28 cellular contexts compared by ENCODE assay signal in the genomic region with DNA sequence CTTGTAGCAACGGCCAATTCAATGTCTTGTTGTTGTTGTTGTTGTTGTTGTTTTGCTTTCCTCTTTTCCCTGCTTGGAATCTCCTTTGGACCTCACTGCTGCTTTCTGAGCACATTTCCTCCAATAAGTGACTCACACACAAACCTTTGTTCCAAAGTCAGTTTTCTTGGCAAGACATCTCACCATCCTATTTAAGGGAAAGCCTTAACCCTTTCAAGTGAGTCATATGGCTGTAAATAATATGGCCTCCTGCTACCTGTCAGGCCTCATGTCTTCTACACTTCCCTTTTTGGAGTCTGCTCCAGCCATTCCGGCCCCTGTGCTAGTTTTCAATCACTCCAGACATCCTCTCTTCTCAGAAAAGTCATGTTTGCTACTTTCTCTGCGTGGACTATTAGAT.
A peak's percentile ranks its signal among the peaks of the same experiment; 100 is the strongest.
DNase-seq lines count a peak whose midpoint lies in the region; ATAC-seq and TF ChIP-seq lines count a peak whose summit lies in the region.
"Had no signal": no experiment of that assay in that cellular context is flagged by ENCODE, and none has a peak within 500 bp of the region (broad histone marks: within the 10 kb centered on the region; RNA-seq: fewer than 3 reads in every experiment).

No MANE protein-coding gene starts in this region.

- TF ChIP-seq CTCF in RWPE2 (IDR thresholded peaks at IDR 0.05; ENCODE audit: poor library complexity, severe bottlenecking) = no peak
- TF ChIP-seq CTCF in epithelial cell of esophagus (IDR thresholded peaks at IDR 0.05; ENCODE audit: insufficient read depth, low read depth, low read length, missing control alignments) = no peak
- no peak for TF ChIP-seq CTCF in transverse colon (IDR thresholded peaks at IDR 0.05)

- CTCF ChIA-PET in activated CD4-positive, alpha-beta T cell treated with anti-CD3 and anti-CD28 coated beads for 36 hours (lab: Charles Lee) = no interaction called here

- H3K27ac ChIP-seq in RWPE2 (ENCODE audit: poor library complexity, severe bottlenecking) (no peak overlapping the region), mesendoderm (ENCODE audit: low read depth, low read length) (no peak overlapping the region), transverse colon (no peak overlapping the region)
- H3K27ac ChIP-seq: ascending aorta, C4-2B, coronary artery, psoas muscle, suprapubic skin had no signal

- H3K4me2 ChIP-seq in mesendoderm (ENCODE audit: low read length) = no peak overlapping the region

- no peak overlapping the region for H3K4me3 ChIP-seq in RWPE2 (ENCODE audit: severe bottlenecking)
- H3K4me3 ChIP-seq in epithelial cell of esophagus (ENCODE audit: low read length) = no peak overlapping the region
- no peak overlapping the region for H3K4me3 ChIP-seq in mesendoderm (ENCODE audit: low read length)
- no peak overlapping the region for H3K4me3 ChIP-seq in transverse colon
- H3K4me3 ChIP-seq: ascending aorta, coronary artery, psoas muscle, suprapubic skin had no signal

- H3K9me3 ChIP-seq in RWPE2 (ENCODE audit: severe bottlenecking) = no peaks in the 10 kb centered on the region
- no peaks in the 10 kb centered on the region for H3K9me3 ChIP-seq in transverse colon
- H3K9me3 ChIP-seq: ascending aorta, psoas muscle, suprapubic skin had no signal

- peak; percentile 91 for ATAC-seq in RWPE2 (ENCODE audit: low read depth)
- ATAC-seq in activated CD4-positive, alpha-beta T cell treated with anti-CD3 and anti-CD28 coated beads for 36 hours = no peak
- ATAC-seq in GM18861 (IDR thresholded peaks at IDR 0.05; ENCODE audit: unreplicated experiment) = no peak
- ATAC-seq in GM21576 (IDR thresholded peaks at IDR 0.05; ENCODE audit: unreplicated experiment) = no peak
- ATAC-seq: activated naive CD4-positive, alpha-beta T cell treated with anti-CD3 and anti-CD28 coated beads, Interleukin-2, amount 50 U/mL, for 72 hours; activated T-helper 17 cell treated with anti-CD3 and anti-CD28 coated beads, Interleukin-2, amount 50 U/mL, for 72 hours; psoas muscle; stimulated activated effector memory CD8-positive, alpha-beta T cell treated with anti-CD3 and anti-CD28 coated beads, Interleukin-12 subunit alpha, Interleukin-12 subunit beta, amount 100 ng/mL, for 72 hours had no signal

- H3K18ac ChIP-seq in mesendoderm (ENCODE audit: low read length) = peak overlapping the region; percentile 60

- in situ Hi-C loops in transverse colon (cut with MboI; ENCODE audit: low pct_ligation_motif_present in 1 of 4, low pct_unique_long_range_greater_than_20kb in 1 of 4, low sequenced_read_pairs in 3 of 4) = no loop called here

- H3K79me2 ChIP-seq in mesendoderm (ENCODE audit: control insufficient read depth, insufficient read depth, low read length) = no peaks in the 10 kb centered on the region

- TF ChIP-seq EP300 in transverse colon (IDR thresholded peaks at IDR 0.05; ENCODE audit: low read depth) = no peak

- no peak overlapping the region for H2AK5ac ChIP-seq in mesendoderm (ENCODE audit: low read length)

- DNase-seq in HPDE6-E6E7 (ENCODE audit: extremely low spot score) (peak; percentile 12), RWPE2 (ENCODE audit: low spot score) (no peak), epithelial cell of esophagus (ENCODE audit: low read depth) (peak; percentile 62), mesendoderm (peak; percentile 16), transverse colon (no peak)
- no peak for DNase-seq in activated CD4-positive, alpha-beta T cell treated with anti-CD3 and anti-CD28 coated beads for 36 hours
- DNase-seq: activated CD4-positive, alpha-beta T cell treated with anti-CD3 and anti-CD28 coated beads, Interleukin-2, amount 10 ng/mL, durations not matched to agents 7 days and 5 days; EL; endodermal cell; Karpas-422; NCI-H1092 treated with DMSO at 0.1 percent for 48 hours; NCI-H1930; NCI-H2227 treated with DMSO at 0.1 percent for 48 hours; NCI-H774; psoas muscle; SIG-M5; small intestine; stimulated activated CD4-positive, alpha-beta T cell treated with anti-CD3 and anti-CD28 coated beads, Interleukin-2, amount 100 ng/mL, for 24 hours had no signal

- H3K9me3 Mint-ChIP-seq in activated CD4-positive, alpha-beta T cell treated with anti-CD3 and anti-CD28 coated beads for 36 hours (ENCODE audit: low read depth) = no peaks in the 10 kb centered on the region
- H3K9me3 Mint-ChIP-seq: activated CD4-positive, alpha-beta T cell treated with anti-CD3 and anti-CD28 coated beads, Interleukin-2, amount 10 ng/mL, durations not matched to agents 7 days and 5 days; T-helper 1 cell treated with Interleukin-12 subunit alpha and Interleukin-12 subunit beta and Interleukin-4 antibody, amounts not matched to agents 30 μg/mL and 1 μg/mL, for 36 hours had no signal

- H2BK15ac ChIP-seq in mesendoderm (replicated peaks; ENCODE audit: low read depth) = no peak overlapping the region

- no peak overlapping the region for H4K8ac ChIP-seq in mesendoderm (ENCODE audit: low read depth, low read length)

- TF ChIP-seq POLR2A in transverse colon (IDR thresholded peaks at IDR 0.05) = no peak

- no peak overlapping the region for H2BK120ac ChIP-seq in mesendoderm (ENCODE audit: low read depth, low read length)

- intact Hi-C loops in transverse colon (cut with DNase I; ENCODE audit: low total_unique reads) = no loop called here
- intact Hi-C loops in activated CD4-positive, alpha-beta T cell treated with anti-CD3 and anti-CD28 coated beads for 36 hours (cut with DNase I, micrococcal nuclease) = no loop called here

- no CpG with 5 or more reads among the region's 3 CpGs for WGBS in mesendoderm (ENCODE audit: extremely low coverage, insufficient coverage, low lambda C conversion rate)
- WGBS in transverse colon (ENCODE audit: low coverage in 1 of 2), 2 donors = 29 to 71% methylated on average over 1 to 3 of the region's 3 CpGs

- no peaks in the 10 kb centered on the region for H3K79me1 ChIP-seq in mesendoderm (ENCODE audit: low read length)

- H3K36me3 ChIP-seq in RWPE2 (ENCODE audit: low read depth) (no peaks in the 10 kb centered on the region), mesendoderm (ENCODE audit: control insufficient read depth, insufficient read depth, low read length) (no peaks in the 10 kb centered on the region), transverse colon (no peaks in the 10 kb centered on the region)
- H3K36me3 ChIP-seq: ascending aorta, suprapubic skin had no signal

- H3K56ac ChIP-seq in mesendoderm (ENCODE audit: low read length) = no peak overlapping the region

- H3K27ac Mint-ChIP-seq in activated CD4-positive, alpha-beta T cell treated with anti-CD3 and anti-CD28 coated beads for 36 hours = no peak overlapping the region
- H3K27ac Mint-ChIP-seq: activated CD4-positive, alpha-beta T cell treated with anti-CD3 and anti-CD28 coated beads, Interleukin-2, amount 10 ng/mL, durations not matched to agents 7 days and 5 days; activated naive CD4-positive, alpha-beta T cell treated with anti-CD3 and anti-CD28 coated beads, Interleukin-2, amount 50 U/mL, for 72 hours; activated T-helper 17 cell treated with anti-CD3 and anti-CD28 coated beads, Interleukin-2, amount 50 U/mL, for 72 hours; endodermal cell; stimulated activated effector memory CD8-positive, alpha-beta T cell treated with anti-CD3 and anti-CD28 coated beads, Interleukin-12 subunit alpha, Interleukin-12 subunit beta, amount 100 ng/mL, for 72 hours; T-helper 1 cell treated with Interleukin-12 subunit alpha and Interleukin-12 subunit beta and Interleukin-4 antibody, amounts not matched to agents 30 μg/mL and 1 μg/mL, for 36 hours had no signal

- H3K4ac ChIP-seq in mesendoderm (ENCODE audit: low read depth, low read length) = no peak overlapping the region

- H3K23ac ChIP-seq in mesendoderm (ENCODE audit: low read length) = no peak overlapping the region

- no peaks in the 10 kb centered on the region for H3K36me3 Mint-ChIP-seq in activated CD4-positive, alpha-beta T cell treated with anti-CD3 and anti-CD28 coated beads for 36 hours (ENCODE audit: low read depth)
- H3K36me3 Mint-ChIP-seq: activated naive CD4-positive, alpha-beta T cell treated with anti-CD3 and anti-CD28 coated beads, Interleukin-2, amount 50 U/mL, for 72 hours; stimulated activated effector memory CD8-positive, alpha-beta T cell treated with anti-CD3 and anti-CD28 coated beads, Interleukin-12 subunit alpha, Interleukin-12 subunit beta, amount 100 ng/mL, for 72 hours had no signal

- no peak overlapping the region for H4K5ac ChIP-seq in mesendoderm (ENCODE audit: low read length)

- H3K27me3 ChIP-seq in RWPE2 (ENCODE audit: insufficient read depth, poor library complexity, severe bottlenecking) (no peaks in the 10 kb centered on the region), mesendoderm (ENCODE audit: insufficient read depth, low read length, poor library complexity) (no peaks in the 10 kb centered on the region), transverse colon (no peaks in the 10 kb centered on the region)
- H3K27me3 ChIP-seq: ascending aorta, suprapubic skin had no signal

- H3K4me3 Mint-ChIP-seq in activated CD4-positive, alpha-beta T cell treated with anti-CD3 and anti-CD28 coated beads for 36 hours = no peak overlapping the region
- H3K4me3 Mint-ChIP-seq: activated CD4-positive, alpha-beta T cell treated with anti-CD3 and anti-CD28 coated beads, Interleukin-2, amount 10 ng/mL, durations not matched to agents 7 days and 5 days; activated T-helper 17 cell treated with anti-CD3 and anti-CD28 coated beads, Interleukin-2, amount 50 U/mL, for 72 hours; endodermal cell; stimulated activated effector memory CD8-positive, alpha-beta T cell treated with anti-CD3 and anti-CD28 coated beads, Interleukin-12 subunit alpha, Interleukin-12 subunit beta, amount 100 ng/mL, for 72 hours; T-helper 1 cell treated with Interleukin-12 subunit alpha and Interleukin-12 subunit beta and Interleukin-4 antibody, amounts not matched to agents 30 μg/mL and 1 μg/mL, for 36 hours had no signal

- H2BK5ac ChIP-seq in mesendoderm (ENCODE audit: low read length) = no peak overlapping the region

- H3K4me1 ChIP-seq in RWPE2 (ENCODE audit: insufficient read depth, poor library complexity, severe bottlenecking) = peaks cover 3% of the 10 kb centered on the region
- no peaks in the 10 kb centered on the region for H3K4me1 ChIP-seq in mesendoderm (ENCODE audit: control insufficient read depth, low read depth, low read length)
- no peaks in the 10 kb centered on the region for H3K4me1 ChIP-seq in transverse colon
- H3K4me1 ChIP-seq: ascending aorta, psoas muscle, suprapubic skin had no signal

- H3K9ac ChIP-seq in mesendoderm (ENCODE audit: low read length) = no peak overlapping the region

- H3K4me1 Mint-ChIP-seq in activated CD4-positive, alpha-beta T cell treated with anti-CD3 and anti-CD28 coated beads for 36 hours = no peaks in the 10 kb centered on the region
- H3K4me1 Mint-ChIP-seq: activated CD4-positive, alpha-beta T cell treated with anti-CD3 and anti-CD28 coated beads, Interleukin-2, amount 10 ng/mL, durations not matched to agents 7 days and 5 days; activated T-helper 17 cell treated with anti-CD3 and anti-CD28 coated beads, Interleukin-2, amount 50 U/mL, for 72 hours; endodermal cell; stimulated activated effector memory CD8-positive, alpha-beta T cell treated with anti-CD3 and anti-CD28 coated beads, Interleukin-12 subunit alpha, Interleukin-12 subunit beta, amount 100 ng/mL, for 72 hours had no signal

- POLR2A ChIA-PET in activated CD4-positive, alpha-beta T cell treated with anti-CD3 and anti-CD28 coated beads for 36 hours (lab: Charles Lee) = no interaction called here

- no peaks in the 10 kb centered on the region for H3K27me3 Mint-ChIP-seq in activated CD4-positive, alpha-beta T cell treated with anti-CD3 and anti-CD28 coated beads for 36 hours
- H3K27me3 Mint-ChIP-seq: activated CD4-positive, alpha-beta T cell treated with anti-CD3 and anti-CD28 coated beads, Interleukin-2, amount 10 ng/mL, durations not matched to agents 7 days and 5 days; activated T-helper 17 cell treated with anti-CD3 and anti-CD28 coated beads, Interleukin-2, amount 50 U/mL, for 72 hours had no signal

Comparison
In these comparisons a context has a peak if more than half of its experiments do, and no peak if none do; other contexts are left out.
1. DNase-seq: peak in HPDE6-E6E7 (single experiment), epithelial cell of esophagus (single experiment) and mesendoderm (single experiment); none in RWPE2 (single experiment), transverse colon (single experiment) and activated CD4-positive, alpha-beta T cell treated with anti-CD3 and anti-CD28 coated beads for 36 hours (single experiment).